In genomic region chr10:123666318-123667291, GRCh38 we compare ENCODE assay signal across 18 cellular contexts. TPM values are rescaled to one million over a fixed set of nuclear protein-coding genes. Genes with fewer than 3 reads are reported as not detected.
A peak's percentile ranks its signal among the peaks of the same experiment; 100 is the strongest.
DNase-seq lines count a peak whose midpoint lies in the region; ATAC-seq, FAIRE-seq and TF ChIP-seq lines count a peak whose summit lies in the region.
"Had no signal": no experiment of that assay in that cellular context is flagged by ENCODE, and none has a peak within 500 bp of the region (broad histone marks: within the 10 kb centered on the region; RNA-seq: fewer than 3 reads in every experiment).

Gene GPR26 (plus strand): TSS chr10:123666355. CDS start chr10:123666408, 53 bp downstream.

- H3K56ac ChIP-seq in H9 (ENCODE audit: insufficient read length, low read depth, low read length), result no peak within 1 kb of the TSS

- no peak within 1 kb of the TSS for H3K18ac ChIP-seq in H9 (ENCODE audit: insufficient read length, low read depth, low read length)

- no peak for TF ChIP-seq CTCF in AG10803 (conservative IDR thresholded peaks at IDR 0.05; ENCODE audit: low read length)
- peak; percentile 22; the same call in 1 of the 3 replicates for TF ChIP-seq CTCF in H9 (conservative IDR thresholded peaks at IDR 0.05)
- peak; percentile 36 for TF ChIP-seq CTCF in endodermal cell (conservative IDR thresholded peaks at IDR 0.05)

- H3K79me1 ChIP-seq in H9 (ENCODE audit: insufficient read depth, low read depth, low read length, poor library complexity, severe bottlenecking), result no peaks in the 10 kb centered on the region

- no peak within 1 kb of the TSS for H3T11ph ChIP-seq in H9 (ENCODE audit: low read length)

- H2BK12ac ChIP-seq in H9 (ENCODE audit: insufficient read length, low read depth, low read length), result no peak within 1 kb of the TSS

- H3K27me3 Mint-ChIP-seq in H9 (ENCODE audit: low read depth) (peaks cover 77% of the 10 kb centered on the region), endodermal cell (ENCODE audit: insufficient read depth) (peaks cover 81% of the 10 kb centered on the region)

- H3K4me3 ChIP-seq in AG10803 (ENCODE audit: low read length), result no peak within 1 kb of the TSS
- H3K4me3 ChIP-seq in endodermal cell (ENCODE audit: low read length), result no peak within 1 kb of the TSS
- H3K4me3 ChIP-seq in mesodermal cell (ENCODE audit: extremely low read depth, insufficient read depth, low read length, poor library complexity, severe bottlenecking), result peak within 1 kb of the TSS; percentile 11
- H3K4me3 ChIP-seq: ovary, skin epidermis had no signal

- peaks cover 31% of the 10 kb centered on the region; the same call in 1 of the 2 replicates for H3K27me3 ChIP-seq in H9 (ENCODE audit: insufficient read depth, low read length)
- H3K27me3 ChIP-seq in endodermal cell (ENCODE audit: control insufficient read depth, insufficient read depth, low read length, poor library complexity, severe bottlenecking), result peaks cover 70% of the 10 kb centered on the region
- H3K27me3 ChIP-seq: ovary had no signal

- H3K4me1 ChIP-seq in H9 (ENCODE audit: insufficient read depth, low read length) (no peaks in the 10 kb centered on the region), endodermal cell (ENCODE audit: control insufficient read depth, insufficient read depth, low read length) (no peaks in the 10 kb centered on the region), mesodermal cell (ENCODE audit: control insufficient read depth, insufficient read depth, low read length, poor library complexity, severe bottlenecking) (peaks cover 21% of the 10 kb centered on the region)

- no peak within 1 kb of the TSS for H2BK20ac ChIP-seq in H9 (ENCODE audit: low read depth, low read length, poor library complexity, severe bottlenecking)

- no peak within 1 kb of the TSS for H4K8ac ChIP-seq in H9 (replicated peaks; ENCODE audit: insufficient read length, low read depth, low read length)

- H3K36me3 ChIP-seq in endodermal cell (ENCODE audit: control insufficient read depth, insufficient read depth, low read length), result no peaks in the 10 kb centered on the region
- no peaks in the 10 kb centered on the region for H3K36me3 ChIP-seq in mesodermal cell (ENCODE audit: control insufficient read depth, insufficient read depth, low read length)
- H3K36me3 ChIP-seq: ovary had no signal

- peak within 1 kb of the TSS; percentile 62 for H3K4me2 ChIP-seq in H9 (ENCODE audit: insufficient read depth, insufficient read length, low read length)

- no peak within 1 kb of the TSS for H2AFZ ChIP-seq in H9 (ENCODE audit: low read length)

- H3K14ac ChIP-seq in H9 (ENCODE audit: insufficient read depth, low read length), result no peak within 1 kb of the TSS

- H3K23ac ChIP-seq in H9 (ENCODE audit: insufficient read length, low read depth, low read length), result no peak within 1 kb of the TSS

- no peak within 1 kb of the TSS for H2AK5ac ChIP-seq in H9 (ENCODE audit: insufficient read length, low read length)

- no peak within 1 kb of the TSS for H2BK15ac ChIP-seq in H9 (ENCODE audit: low read depth, low read length)

- H3K4ac ChIP-seq in H9 (ENCODE audit: low read depth, low read length), result no peak within 1 kb of the TSS

- H3K9me3 Mint-ChIP-seq in H9 (peaks cover 2 to 9% of the 10 kb centered on the region in 2 experiments; a peak in 4 of 5 replicates), endodermal cell (peaks cover 3% of the 10 kb centered on the region)

- ATAC-seq in GM21723 (IDR thresholded peaks at IDR 0.05; ENCODE audit: unreplicated experiment), result no peak
- ATAC-seq: esophagus mucosa had no signal

- no peak within 1 kb of the TSS for H3K27ac Mint-ChIP-seq in H9
- no peak within 1 kb of the TSS for H3K27ac Mint-ChIP-seq in endodermal cell
- H3K27ac Mint-ChIP-seq: activated naive CD4-positive, alpha-beta T cell treated with anti-CD3 and anti-CD28 coated beads for 36 hours had no signal

- no peak for FAIRE-seq in GM12891 (lab: Jason Lieb, UNC)

- TF ChIP-seq POLR2A in GM12891 (IDR thresholded peaks at IDR 0.05; ENCODE audit: low read depth, low read length), result no peak

- H3K9me3 ChIP-seq in H9 (ENCODE audit: control insufficient read depth, low read depth, low read length) (no peaks in the 10 kb centered on the region), endodermal cell (ENCODE audit: control insufficient read depth, low read length) (no peaks in the 10 kb centered on the region), mesodermal cell (ENCODE audit: control insufficient read depth, low read length) (no peaks in the 10 kb centered on the region)
- H3K9me3 ChIP-seq: ovary had no signal

- no CpG with 5 or more reads among the region's 103 CpGs for WGBS in H9 (ENCODE audit: extremely low coverage, insufficient read length, low lambda C conversion rate)
- WGBS in endodermal cell (ENCODE audit: insufficient coverage in 1 of 2, insufficient read length in 1 of 2), 2 experiments, result 50 to 62% methylated on average over 52 to 103 of the region's 103 CpGs
- 48% methylated on average over 95 to 103 of the region's 103 CpGs for WGBS in mesodermal cell (ENCODE audit: insufficient coverage in 2 of 2), 2 experiments

- H4K20me1 ChIP-seq in H9 (ENCODE audit: control insufficient read depth, insufficient read depth, insufficient read length), result no peaks in the 10 kb centered on the region

- H3K23me2 ChIP-seq in H9 (ENCODE audit: insufficient read length, low read depth, low read length, poor library complexity, severe bottlenecking), result peaks cover 4% of the 10 kb centered on the region

- no peaks in the 10 kb centered on the region for H3K79me2 ChIP-seq in H9 (ENCODE audit: insufficient read depth, low read length)

- DNase-seq in AG10803 (ENCODE audit: low read depth), result peak; percentile 11
- DNase-seq in H9, result peak; percentile 78
- peak; percentile 85 for DNase-seq in endodermal cell
- no peak for DNase-seq in SW 1271 (lab: John Stamatoyannopoulos, UW)
- no peak for DNase-seq in NCI-H510A (lab: John Stamatoyannopoulos, UW)
- no peak for DNase-seq in GM12891 (ENCODE audit: insufficient read length, low spot score)
- DNase-seq: activated naive CD4-positive, alpha-beta T cell treated with anti-CD3 and anti-CD28 coated beads for 36 hours; IMR-90; NCI-H2081 treated with DMSO at 0.1 percent for 48 hours; ovary; stimulated activated CD4-positive, alpha-beta T cell treated with anti-CD3 and anti-CD28 coated beads, Interleukin-4, amount 100 ng/mL, for 1 hour had no signal

- H4K91ac ChIP-seq in H9 (ENCODE audit: insufficient read length, low read depth, low read length), result no peak within 1 kb of the TSS

- H2BK120ac ChIP-seq in H9 (ENCODE audit: low read depth, low read length, poor library complexity, severe bottlenecking), result no peak within 1 kb of the TSS

- H4K5ac ChIP-seq in H9 (ENCODE audit: insufficient read length, low read depth, low read length), result no peak within 1 kb of the TSS

- H3K36me3 Mint-ChIP-seq in H9 (ENCODE audit: insufficient read depth in 1 of 3, low read depth in 3 of 3) (peaks cover 0 to 4% (median 3%) of the 10 kb centered on the region in 3 experiments; a peak in 2 of 7 replicates), endodermal cell (ENCODE audit: low read depth) (no peaks in the 10 kb centered on the region)

- no peak within 1 kb of the TSS for H3K27ac ChIP-seq in H9 (ENCODE audit: insufficient read length, low read depth, low read length)
- no peak within 1 kb of the TSS for H3K27ac ChIP-seq in endodermal cell (ENCODE audit: low read depth, low read length)
- no peak within 1 kb of the TSS for H3K27ac ChIP-seq in mesodermal cell (ENCODE audit: low read depth, low read length, severe bottlenecking)
- H3K27ac ChIP-seq: ovary, skin epidermis had no signal

- H3K4me3 Mint-ChIP-seq in H9 (peak within 1 kb of the TSS; percentile 65 to 84), endodermal cell (peak within 1 kb of the TSS; percentile 35)
- H3K4me3 Mint-ChIP-seq: activated naive CD4-positive, alpha-beta T cell treated with anti-CD3 and anti-CD28 coated beads for 36 hours had no signal

- no peak within 1 kb of the TSS for H3K9ac ChIP-seq in H9 (ENCODE audit: extremely low read depth, insufficient read length, low read length)
- H3K9ac ChIP-seq in endodermal cell (ENCODE audit: extremely low read depth, low read length, poor library complexity, severe bottlenecking), result no peak within 1 kb of the TSS

- H3K4me1 Mint-ChIP-seq in H9, result peaks cover 18 to 27% of the 10 kb centered on the region in 2 experiments
- H3K4me1 Mint-ChIP-seq in endodermal cell, result peaks cover 2% of the 10 kb centered on the region

- H2BK5ac ChIP-seq in H9 (ENCODE audit: insufficient read length, low read length), result no peak within 1 kb of the TSS

TF ChIP-seq in GM12891, 5 proteins besides CTCF, POLR2A, EP300 and RAD21:
- TF ChIP-seq SPI1 (IDR thresholded peaks at IDR 0.05; ENCODE audit: low read depth, low read length) (no peak), PAX5 (IDR thresholded peaks at IDR 0.05; ENCODE audit: insufficient read depth, low read length, severe bottlenecking) (no peak), TAF1 (IDR thresholded peaks at IDR 0.05; ENCODE audit: low read depth, low read length) (no peak), POLR2AphosphoS5 (IDR thresholded peaks at IDR 0.05; ENCODE audit: low read depth, low read length) (no peak), POU2F2 (IDR thresholded peaks at IDR 0.05; ENCODE audit: low read depth, low read length) (no peak)

RNA-seq across cellular contexts. Expression of gene GPR26, which starts in this region (rescaled TPM):
- total RNA-seq in H9 (2021) (0.07 and 0.09 TPM in 2 replicates), endodermal cell (not detected)
- polyA plus RNA-seq in endodermal cell (2013, experiment 1 of 2), result not detected
- not detected for polyA plus RNA-seq in endodermal cell (2013, experiment 2 of 2)
- polyA plus RNA-seq in mesodermal cell (2013, experiment 1 of 2), result not detected
- not detected for polyA plus RNA-seq in mesodermal cell (2013, experiment 2 of 2)
- not detected for polyA plus RNA-seq in GM12891 (2012; ENCODE audit: low read depth, missing spikeins)
- total RNA-seq: activated naive CD4-positive, alpha-beta T cell treated with anti-CD3 and anti-CD28 coated beads for 36 hours; dermis microvascular lymphatic vessel endothelial cell; esophagus mucosa; glomerular endothelial cell; IMR-90; ovary; subcutaneous adipose tissue had no signal
- polyA plus RNA-seq: IMR-90, ovary had no signal

Comparison
In these comparisons a context has a peak if more than half of its experiments do, and no peak if none do; other contexts are left out.
1. Peak in DNase-seq and H3K4me2 ChIP-seq in H9; RNA of the gene not detected or under 1 TPM.
2. Peak in DNase-seq in endodermal cell; RNA of the gene not detected or under 1 TPM.